Comparison of ENCODE assay signal across 17 cellular contexts in genomic region chr4:95118507-95118906, GRCh38.
DNase-seq lines count a peak whose midpoint lies in the region; ATAC-seq, FAIRE-seq and TF ChIP-seq lines count a peak whose summit lies in the region.
"Had no signal": no experiment of that assay in that cellular context is flagged by ENCODE, and none has a peak within 500 bp of the region (broad histone marks: within the 10 kb centered on the region; RNA-seq: fewer than 3 reads in every experiment).

No MANE protein-coding gene starts in this region.

- in situ Hi-C loops in mammary epithelial cell (cut with MboI; ENCODE audit: low sequenced_read_pairs in 2 of 2), result loop anchor here in 1 of 2 donors (25.0 kb wide), 1 partner anchor 481 kb away; no protein-coding TSS in a partner anchor

- no peaks in the 10 kb centered on the region for H3K4me1 Mint-ChIP-seq in activated CD8-positive, alpha-beta T cell treated with anti-CD3 and anti-CD28 coated beads, Interleukin-2, amount 10 ng/mL, durations not matched to agents 7 days and 5 days (ENCODE audit: low read depth)
- H3K4me1 Mint-ChIP-seq in CD8-positive, alpha-beta memory T cell, result no peaks in the 10 kb centered on the region

- TF ChIP-seq POLR2A in breast epithelium (IDR thresholded peaks at IDR 0.05), result no peak

- H3K36me3 ChIP-seq in mammary epithelial cell (ENCODE audit: insufficient read depth, low read length) (no peaks in the 10 kb centered on the region), breast epithelium (no peaks in the 10 kb centered on the region), pancreas (no peaks in the 10 kb centered on the region)
- no peaks in the 10 kb centered on the region for H3K36me3 ChIP-seq in CD8-positive, alpha-beta memory T cell (ENCODE audit: insufficient read depth, low read length)
- H3K36me3 ChIP-seq: BLaER1 treated with 17β-estradiol and CSF1 and Interleukin-3, amounts not matched to agents 10 nM and 100 nM; SJSA1 had no signal

- peaks cover 7% of the 10 kb centered on the region for H3K4me1 ChIP-seq in mammary epithelial cell (ENCODE audit: insufficient read depth, low read length)
- no peaks in the 10 kb centered on the region for H3K4me1 ChIP-seq in breast epithelium
- H3K4me1 ChIP-seq in pancreas, result no peaks in the 10 kb centered on the region
- H3K4me1 ChIP-seq in CD8-positive, alpha-beta memory T cell (ENCODE audit: insufficient read depth, low read length), result no peaks in the 10 kb centered on the region
- H3K4me1 ChIP-seq: BLaER1 treated with 17β-estradiol and CSF1 and Interleukin-3, amounts not matched to agents 10 nM and 100 nM; SJSA1 had no signal

- intact Hi-C loops in mammary epithelial cell (cut with micrococcal nuclease), result no loop called here
- intact Hi-C loops in breast epithelium (cut with DNase I; ENCODE audit: low total_unique reads), result no loop called here
- intact Hi-C loops in pancreas (cut with DNase I), result no loop called here

- dilution Hi-C loops in mammary epithelial cell (cut with HindIII; ENCODE audit: low sequenced_read_pairs), result no loop called here

- no peak overlapping the region for H3K4me3 ChIP-seq in mammary epithelial cell (replicated peaks in 1 of 3; ENCODE audit: insufficient read depth in 1 of 3, low read depth in 2 of 3, low read length in 3 of 3)
- H3K4me3 ChIP-seq in breast epithelium, result no peak overlapping the region
- H3K4me3 ChIP-seq in pancreas, result no peak overlapping the region
- H3K4me3 ChIP-seq in CD8-positive, alpha-beta memory T cell (ENCODE audit: low read length), result no peak overlapping the region
- H3K4me3 ChIP-seq: BLaER1 treated with 17β-estradiol and CSF1 and Interleukin-3, amounts not matched to agents 10 nM and 100 nM; SJSA1 had no signal

- no peak overlapping the region for H3K27ac ChIP-seq in mammary epithelial cell (ENCODE audit: insufficient read depth, low read depth, low read length)
- H3K27ac ChIP-seq in breast epithelium, result no peak overlapping the region
- peak overlapping the region in 1 of 4 donors; percentile 21 for H3K27ac ChIP-seq in pancreas
- no peak overlapping the region for H3K27ac ChIP-seq in CD8-positive, alpha-beta memory T cell (ENCODE audit: low read depth, low read length)
- H3K27ac ChIP-seq: BLaER1 treated with 17β-estradiol and CSF1 and Interleukin-3, amounts not matched to agents 10 nM and 100 nM; SJSA1 had no signal

- BruUV-seq in mammary epithelial cell (replicated peaks; lab: Mats Ljungman, UMichigan), result no TSS peak

- H3K9me3 Mint-ChIP-seq in activated CD8-positive, alpha-beta T cell treated with anti-CD3 and anti-CD28 coated beads, Interleukin-2, amount 10 ng/mL, durations not matched to agents 7 days and 5 days (ENCODE audit: insufficient read depth), result no peaks in the 10 kb centered on the region
- H3K9me3 Mint-ChIP-seq in CD8-positive, alpha-beta memory T cell, result no peaks in the 10 kb centered on the region
- H3K9me3 Mint-ChIP-seq: HFFc6 had no signal

- no peaks in the 10 kb centered on the region for H3K79me2 ChIP-seq in mammary epithelial cell (ENCODE audit: insufficient read depth, low read length)

- H3K4me2 ChIP-seq in mammary epithelial cell (ENCODE audit: insufficient read depth, low read depth, low read length), result peak overlapping the region; percentile 40
- H3K4me2 ChIP-seq: BLaER1 treated with 17β-estradiol and CSF1 and Interleukin-3, amounts not matched to agents 10 nM and 100 nM had no signal

- 8% methylated on average over 6 of the region's 6 CpGs for WGBS in mammary epithelial cell (ENCODE audit: low coverage, missing lambda C conversion rate)
- WGBS in pancreas, 2 donors, result 13 to 24% methylated on average over 6 of the region's 6 CpGs

- H3K27me3 Mint-ChIP-seq in activated CD8-positive, alpha-beta T cell treated with anti-CD3 and anti-CD28 coated beads, Interleukin-2, amount 10 ng/mL, durations not matched to agents 7 days and 5 days (ENCODE audit: low read depth), result peaks cover 3% of the 10 kb centered on the region
- H3K27me3 Mint-ChIP-seq in CD8-positive, alpha-beta memory T cell, result no peaks in the 10 kb centered on the region

- no peaks in the 10 kb centered on the region for H3K27me3 ChIP-seq in mammary epithelial cell (ENCODE audit: insufficient read depth, low read length)
- H3K27me3 ChIP-seq in breast epithelium, result peaks cover 0 to 6% of the 10 kb centered on the region in 2 donors
- no peaks in the 10 kb centered on the region for H3K27me3 ChIP-seq in pancreas
- H3K27me3 ChIP-seq in CD8-positive, alpha-beta memory T cell (ENCODE audit: insufficient read depth, low read length, poor library complexity, severe bottlenecking), result no peaks in the 10 kb centered on the region
- H3K27me3 ChIP-seq: BLaER1 treated with 17β-estradiol and CSF1 and Interleukin-3, amounts not matched to agents 10 nM and 100 nM; SJSA1 had no signal

- peak overlapping the region; percentile 78 for H2AFZ ChIP-seq in mammary epithelial cell (ENCODE audit: low read depth, low read length)

- H3K27ac Mint-ChIP-seq in activated CD8-positive, alpha-beta T cell treated with anti-CD3 and anti-CD28 coated beads, Interleukin-2, amount 10 ng/mL, durations not matched to agents 7 days and 5 days, result no peak overlapping the region
- H3K27ac Mint-ChIP-seq in CD8-positive, alpha-beta memory T cell, result no peak overlapping the region
- H3K27ac Mint-ChIP-seq: HFFc6 had no signal

- H3K9me3 ChIP-seq in mammary epithelial cell (replicated peaks; ENCODE audit: insufficient read depth, low read length) (no peaks in the 10 kb centered on the region), breast epithelium (no peaks in the 10 kb centered on the region), pancreas (no peaks in the 10 kb centered on the region)
- H3K9me3 ChIP-seq in CD8-positive, alpha-beta memory T cell (ENCODE audit: low read length), result no peaks in the 10 kb centered on the region
- H3K9me3 ChIP-seq: BLaER1 treated with 17β-estradiol and CSF1 and Interleukin-3, amounts not matched to agents 10 nM and 100 nM; SJSA1 had no signal

- no peaks in the 10 kb centered on the region for H4K20me1 ChIP-seq in mammary epithelial cell (ENCODE audit: insufficient read depth, low read length)
- H4K20me1 ChIP-seq: BLaER1 treated with 17β-estradiol and CSF1 and Interleukin-3, amounts not matched to agents 10 nM and 100 nM had no signal

- peak in 3 of 4 donors; percentile 31 to 71 (median 39) for ATAC-seq in pancreas
- no peak for ATAC-seq in activated CD8-positive, alpha-beta T cell treated with anti-CD3 and anti-CD28 coated beads, Interleukin-2, amount 10 ng/mL, durations not matched to agents 7 days and 5 days
- ATAC-seq in GM19455 (IDR thresholded peaks at IDR 0.05; ENCODE audit: unreplicated experiment), result no peak

- DNase-seq in mammary epithelial cell (peak; percentile 32), breast epithelium (ENCODE audit: low spot score in 2 of 2) (no peak), dedifferentiated amniotic fluid mesenchymal stem cell (ENCODE audit: extremely low spot score) (peak; percentile 11), pancreas (no peak)
- DNase-seq in stimulated activated CD8-positive, alpha-beta memory T cell treated with anti-CD3 and anti-CD28 coated beads, Interleukin-4, amount 100 ng/mL, for 48 hours, result no peak
- DNase-seq in activated CD8-positive, alpha-beta T cell treated with anti-CD3 and anti-CD28 coated beads, Interleukin-2, amount 10 ng/mL, durations not matched to agents 7 days and 5 days, result no peak
- DNase-seq in CD8-positive, alpha-beta memory T cell, result no peak
- DNase-seq: HFFc6, KG1, NCI-H1092 treated with DMSO at 0.1 percent for 48 hours, NCI-H226, NCI-H82 had no signal

- TF ChIP-seq CTCF in mammary epithelial cell (conservative IDR thresholded peaks at IDR 0.05 in 1 of 2, IDR thresholded peaks at IDR 0.05 in 1 of 2; ENCODE audit: extremely low read depth in 1 of 2, insufficient read depth in 1 of 2, low read depth in 1 of 2, low read length in 2 of 2), result no peak
- no peak for TF ChIP-seq CTCF in breast epithelium (IDR thresholded peaks at IDR 0.05)
- TF ChIP-seq CTCF in pancreas (IDR thresholded peaks at IDR 0.05), result no peak

- CTCF ChIA-PET in mammary epithelial cell (lab: Charles Lee; ENCODE audit: low non-redundant PET), result no interaction called here
- CTCF ChIA-PET in activated CD8-positive, alpha-beta T cell treated with anti-CD3 and anti-CD28 coated beads, Interleukin-2, amount 10 ng/mL, durations not matched to agents 7 days and 5 days (lab: Charles Lee), result no interaction called here
- CTCF ChIA-PET in CD8-positive, alpha-beta memory T cell (lab: Charles Lee), result no interaction called here

- no peaks in the 10 kb centered on the region for H3K36me3 Mint-ChIP-seq in activated CD8-positive, alpha-beta T cell treated with anti-CD3 and anti-CD28 coated beads, Interleukin-2, amount 10 ng/mL, durations not matched to agents 7 days and 5 days (ENCODE audit: low read depth)
- no peaks in the 10 kb centered on the region for H3K36me3 Mint-ChIP-seq in CD8-positive, alpha-beta memory T cell

- H3K4me3 Mint-ChIP-seq in activated CD8-positive, alpha-beta T cell treated with anti-CD3 and anti-CD28 coated beads, Interleukin-2, amount 10 ng/mL, durations not matched to agents 7 days and 5 days, result no peak overlapping the region
- H3K4me3 Mint-ChIP-seq in CD8-positive, alpha-beta memory T cell, result no peak overlapping the region
- H3K4me3 Mint-ChIP-seq: HFFc6 had no signal

- no peak overlapping the region for H3K9ac ChIP-seq in mammary epithelial cell (ENCODE audit: insufficient read depth, low read length)
- H3K9ac ChIP-seq: BLaER1 treated with 17β-estradiol and CSF1 and Interleukin-3, amounts not matched to agents 10 nM and 100 nM had no signal

- POLR2A ChIA-PET in activated CD8-positive, alpha-beta T cell treated with anti-CD3 and anti-CD28 coated beads, Interleukin-2, amount 10 ng/mL, durations not matched to agents 7 days and 5 days (lab: Charles Lee), result no interaction called here
- POLR2A ChIA-PET in CD8-positive, alpha-beta memory T cell (lab: Charles Lee), result no interaction called here

- no peak for FAIRE-seq in pancreas (lab: Jason Lieb, UNC)
- FAIRE-seq: A204.1, H54 had no signal

Comparison
In these comparisons a context has a peak if more than half of its experiments do, and no peak if none do; other contexts are left out.
1. DNase-seq: peak in mammary epithelial cell (single experiment) and dedifferentiated amniotic fluid mesenchymal stem cell (single experiment); none in breast epithelium (0 of 2), pancreas (0 of 6), stimulated activated CD8-positive, alpha-beta memory T cell treated with anti-CD3 and anti-CD28 coated beads, Interleukin-4, amount 100 ng/mL, for 48 hours (single experiment), activated CD8-positive, alpha-beta T cell treated with anti-CD3 and anti-CD28 coated beads, Interleukin-2, amount 10 ng/mL, durations not matched to agents 7 days and 5 days (single experiment) and CD8-positive, alpha-beta memory T cell (0 of 5).
2. ATAC-seq: peak in pancreas (3 of 4); none in activated CD8-positive, alpha-beta T cell treated with anti-CD3 and anti-CD28 coated beads, Interleukin-2, amount 10 ng/mL, durations not matched to agents 7 days and 5 days (single experiment) and GM19455 (single experiment).